Comparison of ENCODE assay signal across 13 cellular contexts in genomic region chr7:36775061-36775631, GRCh38. TPM values are rescaled to one million over a fixed set of nuclear protein-coding genes. Genes with fewer than 3 reads are reported as not detected.
DNase-seq lines count a peak whose midpoint lies in the region; ATAC-seq and TF ChIP-seq lines count a peak whose summit lies in the region.
"Had no signal": no experiment of that assay in that cellular context is flagged by ENCODE, and none has a peak within 500 bp of the region (broad histone marks: within the 10 kb centered on the region; RNA-seq: fewer than 3 reads in every experiment).

No MANE protein-coding gene starts in this region.

- peaks cover 14 to 58% (median 44%) of the 10 kb centered on the region in 4 donors for H3K4me1 Mint-ChIP-seq in CD4-positive, CD25-positive, alpha-beta regulatory T cell
- H3K4me1 Mint-ChIP-seq in GM23338 (peaks cover 9% of the 10 kb centered on the region), WTC11 (peaks cover 13% of the 10 kb centered on the region)
- peaks cover 58% of the 10 kb centered on the region for H3K4me1 Mint-ChIP-seq in activated T-cell treated with anti-CD3 and anti-CD28 coated beads, Interleukin-2, amount 50 U/mL, for 24 hours (ENCODE audit: low read depth)

- peak overlapping the region; percentile 21 to 92 (median 52) for H3K27ac Mint-ChIP-seq in CD4-positive, CD25-positive, alpha-beta regulatory T cell
- no peak overlapping the region for H3K27ac Mint-ChIP-seq in GM23338
- H3K27ac Mint-ChIP-seq in WTC11: peak overlapping the region; percentile 6; the same call in 1 of the 2 replicates
- no peak overlapping the region for H3K27ac Mint-ChIP-seq in activated T-cell treated with anti-CD3 and anti-CD28 coated beads, Interleukin-2, amount 50 U/mL, for 24 hours
- H3K27ac Mint-ChIP-seq: T-helper 2 cell treated with Interferon-gamma antibody and Interleukin-4, amounts not matched to agents 5 μg/mL and 100 μg/mL, for 36 hours had no signal

- H3K4me3 ChIP-seq in CD4-positive, CD25-positive, alpha-beta regulatory T cell (ENCODE audit: low read depth, low read length): no peak overlapping the region
- H3K4me3 ChIP-seq in GM23338 (no peak overlapping the region), testis (no peak overlapping the region)
- no peak overlapping the region for H3K4me3 ChIP-seq in effector memory CD4-positive, alpha-beta T cell (ENCODE audit: insufficient read depth, low read depth, low read length, poor library complexity, severe bottlenecking)
- H3K4me3 ChIP-seq: skin epidermis had no signal

- TF ChIP-seq POLR2A in testis (IDR thresholded peaks at IDR 0.05): no peak

- CTCF ChIA-PET in WTC11 (lab: Charles Lee): no interaction called here

- peak overlapping the region in 1 of 4 donors; percentile 57 for H3K4me3 Mint-ChIP-seq in CD4-positive, CD25-positive, alpha-beta regulatory T cell
- H3K4me3 Mint-ChIP-seq in GM23338 (no peak overlapping the region), WTC11 (no peak overlapping the region)
- H3K4me3 Mint-ChIP-seq in activated T-cell treated with anti-CD3 and anti-CD28 coated beads, Interleukin-2, amount 50 U/mL, for 24 hours: no peak overlapping the region
- H3K4me3 Mint-ChIP-seq: T-helper 2 cell treated with Interferon-gamma antibody and Interleukin-4, amounts not matched to agents 5 μg/mL and 100 μg/mL, for 36 hours had no signal

- peaks cover 4% of the 10 kb centered on the region for H3K36me3 Mint-ChIP-seq in CD4-positive, CD25-positive, alpha-beta regulatory T cell
- H3K36me3 Mint-ChIP-seq in GM23338 (ENCODE audit: low read depth) (no peaks in the 10 kb centered on the region), WTC11 (no peaks in the 10 kb centered on the region)
- H3K36me3 Mint-ChIP-seq in activated T-cell treated with anti-CD3 and anti-CD28 coated beads, Interleukin-2, amount 50 U/mL, for 24 hours (ENCODE audit: low read depth): no peaks in the 10 kb centered on the region

- 0 out of 2 replicates have a peak overlapping the region, but pooled peaks have one; percentile 6 for H2AFZ ChIP-seq in GM23338
- H2AFZ ChIP-seq: parathyroid adenoma had no signal

- no peak for DNase-seq in CD4-positive, CD25-positive, alpha-beta regulatory T cell
- DNase-seq in GM23338 (ENCODE audit: low spot score): no peak
- no peak for DNase-seq in WTC11 (ENCODE audit: low spot score)
- peak; percentile 57 for DNase-seq in renal cortical epithelial cell (ENCODE audit: low read depth)
- DNase-seq in effector memory CD4-positive, alpha-beta T cell: no peak
- no peak for DNase-seq in testis
- DNase-seq in activated T-cell treated with anti-CD3 and anti-CD28 coated beads, Interleukin-2, amount 50 U/mL, for 24 hours: no peak
- DNase-seq: activated T-cell treated with anti-CD3 and anti-CD28 coated beads, Interleukin-2, amount 50 U/mL, for 48 hours; NCI-H1436 treated with DMSO at 0.1 percent for 48 hours; NCI-H524 treated with DMSO at 0.1 percent for 48 hours had no signal

- peaks cover 29% of the 10 kb centered on the region for H3K4me1 ChIP-seq in CD4-positive, CD25-positive, alpha-beta regulatory T cell (ENCODE audit: control insufficient read depth, insufficient read depth, low read length, poor library complexity, severe bottlenecking)
- H3K4me1 ChIP-seq in GM23338 (ENCODE audit: insufficient read depth) (no peaks in the 10 kb centered on the region), testis (no peaks in the 10 kb centered on the region)
- H3K4me1 ChIP-seq in effector memory CD4-positive, alpha-beta T cell (ENCODE audit: control insufficient read depth, insufficient read depth, low read length, poor library complexity, severe bottlenecking): peaks cover 37% of the 10 kb centered on the region
- H3K4me1 ChIP-seq: parathyroid adenoma had no signal

- H3F3A ChIP-seq in GM23338 (replicated peaks; ENCODE audit: low read depth): no peaks in the 10 kb centered on the region

- no peaks in the 10 kb centered on the region for H3K27me3 Mint-ChIP-seq in CD4-positive, CD25-positive, alpha-beta regulatory T cell
- H3K27me3 Mint-ChIP-seq in GM23338 (ENCODE audit: insufficient read depth, low read depth, poor library complexity) (peaks cover 2% of the 10 kb centered on the region), WTC11 (ENCODE audit: low read depth) (no peaks in the 10 kb centered on the region)
- H3K27me3 Mint-ChIP-seq in activated T-cell treated with anti-CD3 and anti-CD28 coated beads, Interleukin-2, amount 50 U/mL, for 24 hours: no peaks in the 10 kb centered on the region

- no peaks in the 10 kb centered on the region for H3K79me2 ChIP-seq in GM23338 (replicated peaks; ENCODE audit: insufficient read depth)
- H3K79me2 ChIP-seq: parathyroid adenoma had no signal

- POLR2A ChIA-PET in WTC11 (lab: Charles Lee): no interaction called here

- 74 to 77% methylated on average over 1 of the region's 1 CpG for whole genome bisulfite sequencing in testis, 2 donors

- H4K20me1 ChIP-seq in GM23338 (replicated peaks; ENCODE audit: insufficient read depth): no peaks in the 10 kb centered on the region

- H3K27ac ChIP-seq in CD4-positive, CD25-positive, alpha-beta regulatory T cell (ENCODE audit: insufficient read depth, low read length, poor library complexity, severe bottlenecking): no peak overlapping the region
- H3K27ac ChIP-seq in GM23338 (ENCODE audit: low read depth) (no peak overlapping the region), testis (no peak overlapping the region)
- no peak overlapping the region for H3K27ac ChIP-seq in effector memory CD4-positive, alpha-beta T cell (ENCODE audit: insufficient read depth, low read length, poor library complexity, severe bottlenecking)
- H3K27ac ChIP-seq: parathyroid adenoma had no signal

- H3K9me3 Mint-ChIP-seq in CD4-positive, CD25-positive, alpha-beta regulatory T cell: peaks cover 0 to 1% (median 0%) of the 10 kb centered on the region in 7 donors
- H3K9me3 Mint-ChIP-seq in GM23338 (no peaks in the 10 kb centered on the region), WTC11 (no peaks in the 10 kb centered on the region)
- no peaks in the 10 kb centered on the region for H3K9me3 Mint-ChIP-seq in activated T-cell treated with anti-CD3 and anti-CD28 coated beads, Interleukin-2, amount 50 U/mL, for 24 hours

- no peak for ATAC-seq in CD4-positive, CD25-positive, alpha-beta regulatory T cell (ENCODE audit: low read depth in 2 of 2)
- no peak for ATAC-seq in GM23338
- ATAC-seq in WTC11: peak; percentile 55

- intact Hi-C loops in testis (cut with DNase I; ENCODE audit: low total_unique reads): no loop called here

- H3K36me3 ChIP-seq in CD4-positive, CD25-positive, alpha-beta regulatory T cell (ENCODE audit: control insufficient read depth, insufficient read depth, low read length): no peaks in the 10 kb centered on the region
- no peaks in the 10 kb centered on the region for H3K36me3 ChIP-seq in GM23338 (ENCODE audit: insufficient read depth)
- no peaks in the 10 kb centered on the region for H3K36me3 ChIP-seq in effector memory CD4-positive, alpha-beta T cell (ENCODE audit: control insufficient read depth, insufficient read depth, low read length)
- no peaks in the 10 kb centered on the region for H3K36me3 ChIP-seq in testis (ENCODE audit: low read depth, missing control alignments)

- H3K4me2 ChIP-seq in GM23338: 0 out of 2 replicates have a peak overlapping the region, but pooled peaks have one; percentile 1

- H3K9me3 ChIP-seq in CD4-positive, CD25-positive, alpha-beta regulatory T cell (ENCODE audit: control insufficient read depth in 2 of 2, low read length in 2 of 2): no peaks in the 10 kb centered on the region
- H3K9me3 ChIP-seq in effector memory CD4-positive, alpha-beta T cell (ENCODE audit: control insufficient read depth, low read length): no peaks in the 10 kb centered on the region
- H3K9me3 ChIP-seq in testis: no peaks in the 10 kb centered on the region

- peaks cover 2% of the 10 kb centered on the region for H3K27me3 ChIP-seq in CD4-positive, CD25-positive, alpha-beta regulatory T cell (ENCODE audit: control insufficient read depth, insufficient read depth, low read length)
- no peaks in the 10 kb centered on the region for H3K27me3 ChIP-seq in GM23338 (ENCODE audit: insufficient read depth)
- no peaks in the 10 kb centered on the region for H3K27me3 ChIP-seq in effector memory CD4-positive, alpha-beta T cell (replicated peaks; ENCODE audit: control insufficient read depth, insufficient read depth, low read length, poor library complexity, severe bottlenecking)
- H3K27me3 ChIP-seq in testis: no peaks in the 10 kb centered on the region

- H3K9me2 ChIP-seq in GM23338 (ENCODE audit: insufficient read depth): 0 out of 2 replicates have a peak, but pooled peaks cover 13% of the 10 kb centered on the region

- TF ChIP-seq CTCF in GM23338 (conservative IDR thresholded peaks at IDR 0.05; ENCODE audit: low read depth in 2 of 2): no peak
- TF ChIP-seq CTCF in WTC11 (IDR thresholded peaks at IDR 0.05): no peak
- TF ChIP-seq CTCF in testis (IDR thresholded peaks at IDR 0.05): no peak

TF ChIP-seq in GM23338, 12 proteins besides CTCF, POLR2A, EP300 and RAD21 (continues in another document):
- TF ChIP-seq EZH2 (IDR thresholded peaks at IDR 0.05; ENCODE audit: low read depth, unreplicated experiment): no peak
- no peak for TF ChIP-seq EZH2phosphoT487 (IDR thresholded peaks at IDR 0.05; ENCODE audit: unreplicated experiment)
- no peak for TF ChIP-seq NANOG (IDR thresholded peaks at IDR 0.05; ENCODE audit: borderline replicate concordance)
- TF ChIP-seq CREB1 (CRISPR knock-in tag; IDR thresholded peaks at IDR 0.05; ENCODE audit: low read depth): no peak
- TF ChIP-seq ZNF331 (CRISPR knock-in tag; IDR thresholded peaks at IDR 0.05; ENCODE audit: low read depth): no peak

TF ChIP-seq in WTC11, 78 proteins besides CTCF, POLR2A, EP300 and RAD21 (continues in another document):
- no peak for TF ChIP-seq NR2C2 (CRISPR knock-in tag; IDR thresholded peaks at IDR 0.05)

RNA-seq across cellular contexts. Expression of gene AOAH, which starts 50.9 kb away (rescaled TPM):
- total RNA-seq in CD4-positive, CD25-positive, alpha-beta regulatory T cell: 5.7 TPM
- 1 to 10 TPM in 3 of 4 donors, under 1 TPM in 1; 0.46 to 3.5 (median 1.5) TPM for polyA plus RNA-seq in CD4-positive, CD25-positive, alpha-beta regulatory T cell
- not detected in 2 replicates for total RNA-seq in GM23338 (2014; rRNA removed; shearing (Covaris generic))
- polyA plus RNA-seq in GM23338 (2016; fragmentation: Nextera tagmentation; extraction: Ambion mirVana): not detected in 2 replicates
- total RNA-seq in WTC11 (2021): 0.31 to 0.34 TPM in 2 of 3 replicates, not detected in the other
- 1.2 and 1.9 TPM in 2 replicates for total RNA-seq in renal cortical epithelial cell
- total RNA-seq in testis: 1 to 10 TPM; 1.7 to 4.6 TPM
- 3.8 TPM for polyA plus RNA-seq in testis (ENCODE audit: insufficient read depth, low read depth, low replicate concordance)

Comparison
In these comparisons a context has a peak if more than half of its experiments do, and no peak if none do; other contexts are left out.
1. H3K27ac Mint-ChIP-seq: peak in CD4-positive, CD25-positive, alpha-beta regulatory T cell (3 of 3) and WTC11 (single experiment); none in GM23338 (single experiment) and activated T-cell treated with anti-CD3 and anti-CD28 coated beads, Interleukin-2, amount 50 U/mL, for 24 hours (single experiment).